20 cellular contexts compared by ENCODE assay signal in the genomic region with DNA sequence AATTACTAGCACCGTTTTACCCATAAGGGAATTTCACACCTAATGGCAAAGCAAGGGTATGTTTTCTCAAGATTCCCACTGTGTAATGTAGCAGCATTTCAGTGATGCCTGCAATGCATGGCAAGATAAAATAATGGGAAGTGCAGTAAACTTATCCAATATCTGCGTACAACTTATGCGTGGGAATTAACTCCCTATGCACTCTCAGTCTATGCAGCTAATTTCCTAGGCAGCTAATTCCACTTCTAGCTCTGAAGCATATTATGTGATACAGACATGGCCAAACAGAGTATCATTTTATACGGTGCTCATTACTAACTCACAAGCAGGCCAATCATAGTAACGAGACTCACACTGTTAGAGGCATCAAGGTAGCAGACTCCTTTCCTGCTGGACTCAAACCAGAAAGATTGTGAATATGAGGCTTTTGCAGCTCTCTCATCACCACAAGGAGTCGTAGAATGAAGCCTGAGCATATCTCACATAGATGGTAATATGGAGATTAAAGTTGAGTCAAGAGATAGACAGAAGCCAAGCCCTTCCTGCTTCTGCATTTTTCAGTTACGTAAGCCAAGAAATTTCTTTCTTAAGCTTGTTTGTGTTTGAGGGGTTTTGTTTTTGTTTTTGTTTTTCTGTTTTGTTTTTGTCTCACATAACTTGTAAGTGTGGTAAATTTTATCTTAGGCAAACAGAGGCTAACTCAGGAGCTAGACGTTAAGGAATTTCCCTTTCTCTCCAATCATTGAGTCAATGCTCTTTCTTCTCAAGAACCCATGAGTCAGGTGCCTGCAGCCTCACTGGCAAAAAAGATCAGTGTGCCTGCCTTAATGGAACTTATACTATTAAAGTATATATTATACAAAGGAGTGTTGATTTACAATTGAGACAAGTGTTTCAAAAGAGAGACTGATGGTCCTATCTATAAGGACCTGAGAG. TPM values are rescaled to one million over a fixed set of nuclear protein-coding genes. Genes with fewer than 3 reads are reported as not detected.
A peak's percentile ranks its signal among the peaks of the same experiment; 100 is the strongest.
DNase-seq lines count a peak whose midpoint lies in the region; ATAC-seq and TF ChIP-seq lines count a peak whose summit lies in the region.
"Had no signal": no experiment of that assay in that cellular context is flagged by ENCODE, and none has a peak within 500 bp of the region (broad histone marks: within the 10 kb centered on the region; RNA-seq: fewer than 3 reads in every experiment).

No MANE protein-coding gene starts in this region.

- H3K9me1 ChIP-seq in IMR-90 (ENCODE audit: insufficient read depth, low read length) = no peaks in the 10 kb centered on the region

- no peak overlapping the region for H2BK20ac ChIP-seq in IMR-90 (ENCODE audit: low read depth, low read length)

- no peaks in the 10 kb centered on the region for H3K9me3 ChIP-seq in IMR-90 (ENCODE audit: control insufficient read depth, insufficient read depth, low read length)
- H3K9me3 ChIP-seq in left lung = no peaks in the 10 kb centered on the region
- no peaks in the 10 kb centered on the region for H3K9me3 ChIP-seq in body of pancreas
- H3K9me3 ChIP-seq: BLaER1 treated with 17β-estradiol and CSF1 and Interleukin-3, amounts not matched to agents 10 nM and 100 nM; MG63; transverse colon had no signal

- no peak overlapping the region; the same call in 2 of the 3 replicates for H2BK15ac ChIP-seq in IMR-90 (ENCODE audit: low read depth, low read length)

- H3K27ac ChIP-seq in IMR-90 (ENCODE audit: insufficient read depth, low read length) (no peak overlapping the region), left lung (no peak overlapping the region), body of pancreas (no peak overlapping the region)
- H3K27ac ChIP-seq: BLaER1 treated with 17β-estradiol and CSF1 and Interleukin-3, amounts not matched to agents 10 nM and 100 nM; transverse colon had no signal

- H2AK5ac ChIP-seq in IMR-90 (ENCODE audit: low read depth, low read length) = no peak overlapping the region

- dilution Hi-C loops in IMR-90 (cut with HindIII; ENCODE audit: low sequenced_read_pairs, unreplicated experiment) = no loop called here

- H3K27me3 ChIP-seq in IMR-90 (ENCODE audit: control insufficient read depth, insufficient read depth, low read length) = no peaks in the 10 kb centered on the region
- H3K27me3 ChIP-seq in left lung = no peaks in the 10 kb centered on the region
- no peaks in the 10 kb centered on the region for H3K27me3 ChIP-seq in body of pancreas
- H3K27me3 ChIP-seq: BLaER1 treated with 17β-estradiol and CSF1 and Interleukin-3, amounts not matched to agents 10 nM and 100 nM; MG63; transverse colon had no signal

- no peaks in the 10 kb centered on the region; the same call in 1 of the 2 replicates for H3K4me1 ChIP-seq in IMR-90 (ENCODE audit: control insufficient read depth, insufficient read depth, low read length)
- no peaks in the 10 kb centered on the region for H3K4me1 ChIP-seq in left lung
- no peaks in the 10 kb centered on the region for H3K4me1 ChIP-seq in body of pancreas
- H3K4me1 ChIP-seq: BLaER1 treated with 17β-estradiol and CSF1 and Interleukin-3, amounts not matched to agents 10 nM and 100 nM; transverse colon had no signal

- no peak overlapping the region for H3K4ac ChIP-seq in IMR-90 (ENCODE audit: low read depth, low read length)

- intact Hi-C loops in IMR-90 (cut with micrococcal nuclease) = no loop called here
- intact Hi-C loops in left lung (cut with DNase I) = no loop called here
- intact Hi-C loops in body of pancreas (cut with DNase I) = no loop called here

- no peak overlapping the region for H3K18ac ChIP-seq in IMR-90 (ENCODE audit: low read depth, low read length)

- CTCF ChIA-PET in IMR-90 (lab: Yijun Ruan, JAX) = interaction anchor here (0.9 kb wide), 1 partner anchor 86 kb away, joined by 3 read pairs; no protein-coding TSS in a partner anchor

- H3K79me1 ChIP-seq in IMR-90 (ENCODE audit: low read depth in 1 of 2, low read length in 2 of 2) = no peaks in the 10 kb centered on the region

- no peak overlapping the region for H4K8ac ChIP-seq in IMR-90 (ENCODE audit: low read depth in 2 of 2, low read length in 2 of 2)

- H4K91ac ChIP-seq in IMR-90 (ENCODE audit: insufficient read depth, low read depth, low read length) = no peak overlapping the region

- no peak overlapping the region for H3K9ac ChIP-seq in IMR-90 (ENCODE audit: low read depth, low read length)
- H3K9ac ChIP-seq: BLaER1 treated with 17β-estradiol and CSF1 and Interleukin-3, amounts not matched to agents 10 nM and 100 nM had no signal

- TF ChIP-seq POLR2A in IMR-90 (IDR thresholded peaks at IDR 0.05; ENCODE audit: low read depth, low read length) (no peak), body of pancreas (IDR thresholded peaks at IDR 0.05) (no peak)

- H2AK9ac ChIP-seq in IMR-90 (replicated peaks; ENCODE audit: low read depth, low read length, poor library complexity) = no peak overlapping the region

- DNase-seq in ELR (ENCODE audit: low read depth) = peak; percentile 38
- DNase-seq in IMR-90 = peak; percentile 38
- DNase-seq in astrocyte of the spinal cord (ENCODE audit: low read depth, low spot score) = no peak
- DNase-seq in left lung = no peak
- no peak for DNase-seq in NCI-H2171 (lab: John Stamatoyannopoulos, UW)
- DNase-seq in body of pancreas = no peak
- no peak for DNase-seq in activated effector memory CD4-positive, alpha-beta T cell treated with anti-CD3 and anti-CD28 coated beads, Interleukin-2, amount 50 U/mL, for 16 hours
- DNase-seq: activated B cell treated with CpG ODN at 0.5 μM for 24 hours; activated gamma-delta T cell treated with Interleukin-2 at 50 U/mL for 16 hours; effector CD4-positive, alpha-beta T cell; MG63; NCI-H2029; NCI-H524 treated with DMSO at 0.1 percent for 48 hours; PC-3; small intestine; stimulated activated naive B cell treated with anti-CD40 and anti-IgM and Interleukin-4, amounts not matched to agents 10 μg/mL and 1 μg/mL and 100 μg/mL, for 72 hours; transverse colon had no signal

- no peak overlapping the region for H3K23ac ChIP-seq in IMR-90 (ENCODE audit: low read depth, low read length)

- H3K56ac ChIP-seq in IMR-90 (ENCODE audit: extremely low read depth, insufficient read depth, low read length) = no peak overlapping the region

- no peak overlapping the region for H4K5ac ChIP-seq in IMR-90 (ENCODE audit: low read depth, low read length)

- H3K14ac ChIP-seq in IMR-90 (replicated peaks; ENCODE audit: low read depth, low read length) = no peak overlapping the region

- H4K20me1 ChIP-seq in IMR-90 (ENCODE audit: insufficient read depth, low read length) = no peaks in the 10 kb centered on the region
- H4K20me1 ChIP-seq: BLaER1 treated with 17β-estradiol and CSF1 and Interleukin-3, amounts not matched to agents 10 nM and 100 nM had no signal

- no peak overlapping the region for H2BK120ac ChIP-seq in IMR-90 (ENCODE audit: low read depth, low read length)

- WGBS in IMR-90 (ENCODE audit: extremely low coverage in 2 of 2, insufficient read length in 1 of 2), 2 experiments = no CpG with 5 or more reads among the region's 8 CpGs
- 71 to 73% methylated on average over 8 of the region's 8 CpGs for WGBS in body of pancreas, 2 donors

- H2AFZ ChIP-seq in IMR-90 (replicated peaks; ENCODE audit: low read length, poor library complexity) = no peak overlapping the region

- no peak overlapping the region for H2BK5ac ChIP-seq in IMR-90 (ENCODE audit: low read depth, low read length, poor library complexity, severe bottlenecking)

- no peak for TF ChIP-seq RAD21 in IMR-90 (IDR thresholded peaks at IDR 0.05; ENCODE audit: low read length)

- H3K4me3 ChIP-seq in IMR-90 (ENCODE audit: insufficient read depth, low read depth, low read length) = no peak overlapping the region
- H3K4me3 ChIP-seq in astrocyte of the spinal cord (ENCODE audit: low read depth, low read length) = no peak overlapping the region
- H3K4me3 ChIP-seq in left lung = no peak overlapping the region
- H3K4me3 ChIP-seq in body of pancreas = no peak overlapping the region
- H3K4me3 ChIP-seq: BLaER1 treated with 17β-estradiol and CSF1 and Interleukin-3, amounts not matched to agents 10 nM and 100 nM; MG63; transverse colon had no signal

- BruUV-seq in IMR-90 (replicated peaks; lab: Mats Ljungman, UMichigan) = no TSS peak

- in situ Hi-C loops in IMR-90 (cut with MboI; ENCODE audit: low sequenced_read_pairs) (no loop called here), astrocyte of the spinal cord (cut with HindIII; ENCODE audit: low sequenced_read_pairs) (no loop called here)

- TF ChIP-seq CTCF in IMR-90 (conservative IDR thresholded peaks at IDR 0.05; ENCODE audit: low read depth, low read length) (no peak), astrocyte of the spinal cord (IDR thresholded peaks at IDR 0.05; ENCODE audit: low read depth, low read length) (peak; percentile 12), left lung (IDR thresholded peaks at IDR 0.05) (no peak), body of pancreas (IDR thresholded peaks at IDR 0.05) (no peak)

- ATAC-seq in IMR-90 (ENCODE audit: low read depth) (no peak), left lung (peak; percentile 54), GM21360 (IDR thresholded peaks at IDR 0.05; ENCODE audit: unreplicated experiment) (no peak), body of pancreas (no peak)
- ATAC-seq: left lobe of liver; PC-3; stimulated activated naive B cell treated with anti-CD40 and anti-IgM and Interleukin-4, amounts not matched to agents 10 μg/mL and 1 μg/mL and 100 μg/mL, for 72 hours had no signal

- no peaks in the 10 kb centered on the region for H3K36me3 ChIP-seq in IMR-90 (ENCODE audit: control insufficient read depth, insufficient read depth, low read length)
- no peaks in the 10 kb centered on the region for H3K36me3 ChIP-seq in left lung
- H3K36me3 ChIP-seq in body of pancreas (replicated peaks in 1 of 2; ENCODE audit: insufficient read depth in 1 of 2, low read depth in 2 of 2) = no peaks in the 10 kb centered on the region
- H3K36me3 ChIP-seq: BLaER1 treated with 17β-estradiol and CSF1 and Interleukin-3, amounts not matched to agents 10 nM and 100 nM; MG63; transverse colon had no signal

- POLR2A ChIA-PET in IMR-90 (lab: Charles Lee; ENCODE audit: unreplicated experiment) = no interaction called here

- H3K4me2 ChIP-seq in IMR-90 (ENCODE audit: low read depth, low read length) = no peak overlapping the region
- H3K4me2 ChIP-seq: BLaER1 treated with 17β-estradiol and CSF1 and Interleukin-3, amounts not matched to agents 10 nM and 100 nM had no signal

TF ChIP-seq in IMR-90, 13 proteins besides CTCF, POLR2A, EP300 and RAD21 (continues in another document):
- TF ChIP-seq CHD1 (IDR thresholded peaks at IDR 0.05; ENCODE audit: low read depth, low read length) (no peak), RCOR1 (IDR thresholded peaks at IDR 0.05; ENCODE audit: insufficient replicate concordance, low read length) (no peak), MXI1 (IDR thresholded peaks at IDR 0.05; ENCODE audit: borderline replicate concordance, low read depth, low read length) (no peak), FOS (IDR thresholded peaks at IDR 0.05; ENCODE audit: low read depth, low read length) (no peak)

RNA-seq across cellular contexts. Expression of a gene that starts 34.7 kb away (rescaled TPM):
- total RNA-seq in IMR-90 (2012; rRNA removed) (181 and 204 TPM in 2 replicates), left lung (100 to 1,000 TPM in 1 of 2 donors, 10 to 100 TPM in 1; 90.0 to 175 TPM), body of pancreas (10 to 100 TPM; 48.0 to 72.8 TPM)
- polyA plus RNA-seq in IMR-90 (2012; rRNA removed) = 45.8 and 51.4 TPM in 2 replicates
- polyA plus RNA-seq in IMR-90 (2012; cell fraction: cytosol; rRNA removed) = 12.4 and 14.0 TPM in 2 replicates
- polyA plus RNA-seq in IMR-90 (2012; cell fraction: nucleus; rRNA removed; ENCODE audit: low replicate concordance) = 9.3 and 71.1 TPM in 2 replicates

Comparison
In these comparisons a context has a peak if more than half of its experiments do, and no peak if none do; other contexts are left out.
1. DNase-seq: peak in ELR (single experiment) and IMR-90 (single experiment); none in astrocyte of the spinal cord (single experiment), left lung (0 of 2), NCI-H2171 (single experiment), body of pancreas (0 of 4) and activated effector memory CD4-positive, alpha-beta T cell treated with anti-CD3 and anti-CD28 coated beads, Interleukin-2, amount 50 U/mL, for 16 hours (single experiment).